Comparison of ENCODE assay signal across 18 cellular contexts in genomic region chr5:176577312-176578176, GRCh38. TPM values are rescaled to one million over a fixed set of nuclear protein-coding genes. Genes with fewer than 3 reads are reported as not detected.
DNase-seq lines count a peak whose midpoint lies in the region; ATAC-seq and TF ChIP-seq lines count a peak whose summit lies in the region.
"Had no signal": no experiment of that assay in that cellular context is flagged by ENCODE, and none has a peak within 500 bp of the region (broad histone marks: within the 10 kb centered on the region; RNA-seq: fewer than 3 reads in every experiment).

No MANE protein-coding gene starts in this region.

- H3K9me3 Mint-ChIP-seq in activated B cell treated with CpG ODN at 0.5 μM for 24 hours (no peaks in the 10 kb centered on the region), memory B cell (no peaks in the 10 kb centered on the region), progenitor cell of endocrine pancreas (ENCODE audit: low read depth) (no peaks in the 10 kb centered on the region)
- H3K9me3 Mint-ChIP-seq in stimulated activated naive B cell treated with anti-CD40 and anti-IgM and Interleukin-4, amounts not matched to agents 10 μg/mL and 1 μg/mL and 100 μg/mL, for 72 hours: no peaks in the 10 kb centered on the region
- H3K9me3 Mint-ChIP-seq: HFFc6, IgD-negative memory B cell had no signal

- H3K36me3 Mint-ChIP-seq in activated B cell treated with CpG ODN at 0.5 μM for 24 hours (ENCODE audit: low read depth) (no peaks in the 10 kb centered on the region), memory B cell (no peaks in the 10 kb centered on the region), progenitor cell of endocrine pancreas (ENCODE audit: insufficient read depth) (no peaks in the 10 kb centered on the region)
- H3K36me3 Mint-ChIP-seq in stimulated activated naive B cell treated with anti-CD40 and anti-IgM and Interleukin-4, amounts not matched to agents 10 μg/mL and 1 μg/mL and 100 μg/mL, for 72 hours: no peaks in the 10 kb centered on the region
- H3K36me3 Mint-ChIP-seq: IgD-negative memory B cell had no signal

- ATAC-seq in activated B cell treated with CpG ODN at 0.5 μM for 24 hours (ENCODE audit: low read depth): peak; percentile 26
- ATAC-seq in memory B cell (ENCODE audit: low read depth): peak; percentile 54
- peak; percentile 62 to 69 for ATAC-seq in stimulated activated naive B cell treated with anti-CD40 and anti-IgM and Interleukin-4, amounts not matched to agents 10 μg/mL and 1 μg/mL and 100 μg/mL, for 72 hours (replicated peaks)

- no peak overlapping the region for H3K27ac Mint-ChIP-seq in activated B cell treated with CpG ODN at 0.5 μM for 24 hours
- H3K27ac Mint-ChIP-seq in memory B cell: no peak overlapping the region
- peak overlapping the region; percentile 81 for H3K27ac Mint-ChIP-seq in stimulated activated naive B cell treated with anti-CD40 and anti-IgM and Interleukin-4, amounts not matched to agents 10 μg/mL and 1 μg/mL and 100 μg/mL, for 72 hours
- H3K27ac Mint-ChIP-seq in progenitor cell of endocrine pancreas: no peak overlapping the region
- H3K27ac Mint-ChIP-seq: HFFc6, IgD-negative memory B cell had no signal

- H3K27me3 Mint-ChIP-seq in activated B cell treated with CpG ODN at 0.5 μM for 24 hours: peaks cover 5% of the 10 kb centered on the region
- H3K27me3 Mint-ChIP-seq in memory B cell: peaks cover 11% of the 10 kb centered on the region
- H3K27me3 Mint-ChIP-seq in stimulated activated naive B cell treated with anti-CD40 and anti-IgM and Interleukin-4, amounts not matched to agents 10 μg/mL and 1 μg/mL and 100 μg/mL, for 72 hours: peaks cover 12 to 19% of the 10 kb centered on the region in 2 donors
- H3K27me3 Mint-ChIP-seq in progenitor cell of endocrine pancreas: peaks cover 13% of the 10 kb centered on the region

- no peak overlapping the region for H3K4me3 Mint-ChIP-seq in activated B cell treated with CpG ODN at 0.5 μM for 24 hours
- H3K4me3 Mint-ChIP-seq in memory B cell: no peak overlapping the region
- peak overlapping the region in 1 of 2 donors; percentile 21 for H3K4me3 Mint-ChIP-seq in stimulated activated naive B cell treated with anti-CD40 and anti-IgM and Interleukin-4, amounts not matched to agents 10 μg/mL and 1 μg/mL and 100 μg/mL, for 72 hours
- H3K4me3 Mint-ChIP-seq in progenitor cell of endocrine pancreas (ENCODE audit: low read depth): no peak overlapping the region
- H3K4me3 Mint-ChIP-seq: HFFc6, IgD-negative memory B cell had no signal

- peak; percentile 6 for DNase-seq in NCI-H2227 (lab: John Stamatoyannopoulos, UW; ENCODE audit: unreplicated experiment)
- DNase-seq in NCI-H2227 treated with DMSO at 0.1 percent for 48 hours (lab: John Stamatoyannopoulos, UW): no peak
- no peak for DNase-seq in activated B cell treated with CpG ODN at 0.5 μM for 24 hours
- no peak for DNase-seq in memory B cell (ENCODE audit: low spot score in 2 of 2)
- DNase-seq in stimulated activated naive B cell treated with anti-CD40 and anti-IgM and Interleukin-4, amounts not matched to agents 10 μg/mL and 1 μg/mL and 100 μg/mL, for 72 hours: no peak
- no peak for DNase-seq in stimulated activated CD4-positive, alpha-beta T cell treated with anti-CD3 and anti-CD28 coated beads, Interleukin-4, amount 100 ng/mL, for 4 hours
- DNase-seq in activated CD4-positive, alpha-beta T cell treated with anti-CD3 and anti-CD28 coated beads, Interleukin-2, amount 50 U/mL, for 48 hours: no peak
- no peak for DNase-seq in progenitor cell of endocrine pancreas (ENCODE audit: low spot score, unreplicated experiment)
- DNase-seq: GF-D8, MV-4-11, NCI-H1930 had no signal

- CTCF ChIA-PET in activated B cell treated with CpG ODN at 0.5 μM for 24 hours (lab: Charles Lee): interaction anchor here (3.0 kb wide), 1 partner anchor 161 kb away, joined by 13 read pairs; the partner anchor contains the start of gene CLTB

- peaks cover 13% of the 10 kb centered on the region for H3K4me1 Mint-ChIP-seq in activated B cell treated with CpG ODN at 0.5 μM for 24 hours
- H3K4me1 Mint-ChIP-seq in memory B cell: peaks cover 18% of the 10 kb centered on the region
- H3K4me1 Mint-ChIP-seq in stimulated activated naive B cell treated with anti-CD40 and anti-IgM and Interleukin-4, amounts not matched to agents 10 μg/mL and 1 μg/mL and 100 μg/mL, for 72 hours: peaks cover 13 to 18% of the 10 kb centered on the region in 2 donors
- H3K4me1 Mint-ChIP-seq in progenitor cell of endocrine pancreas (ENCODE audit: low read depth): peaks cover 1% of the 10 kb centered on the region

- no peak for TF ChIP-seq CTCF in activated B cell treated with CpG ODN at 0.5 μM for 24 hours (IDR thresholded peaks at IDR 0.05)
- no peak for TF ChIP-seq CTCF in progenitor cell of endocrine pancreas (IDR thresholded peaks at IDR 0.05; ENCODE audit: unreplicated experiment)

- POLR2A ChIA-PET in activated B cell treated with CpG ODN at 0.5 μM for 24 hours (lab: Charles Lee): no interaction called here

- intact Hi-C loops in activated B cell treated with CpG ODN at 0.5 μM for 24 hours (cut with micrococcal nuclease): loop anchor here (5.0 kb wide), 1 partner anchor 850 kb away; no protein-coding TSS in a partner anchor

RNA-seq across cellular contexts. Expression of gene CDHR2, which starts 28.4 kb away (rescaled TPM):
- total RNA-seq in activated B cell treated with CpG ODN at 0.5 μM for 24 hours: 0.31 and 0.42 TPM in 2 replicates
- 1.5 and 1.6 TPM in 2 replicates for total RNA-seq in progenitor cell of endocrine pancreas
- total RNA-seq: Daoy, H4, HFFc6, HT1080 had no signal

RNA-seq across cellular contexts. Expression of gene GPRIN1, which starts 32.4 kb away (rescaled TPM):
- total RNA-seq in activated B cell treated with CpG ODN at 0.5 μM for 24 hours (2.8 and 3.2 TPM in 2 replicates), progenitor cell of endocrine pancreas (5.9 TPM in 2 replicates)

RNA-seq across cellular contexts. Expression of gene RNF44, which starts 40.3 kb away (rescaled TPM):
- total RNA-seq in activated B cell treated with CpG ODN at 0.5 μM for 24 hours (78.6 and 96.5 TPM in 2 replicates), progenitor cell of endocrine pancreas (153 and 156 TPM in 2 replicates)

RNA-seq across cellular contexts. Expression of gene SNCB, which starts 52.8 kb away (rescaled TPM):
- total RNA-seq in activated B cell treated with CpG ODN at 0.5 μM for 24 hours: 0.17 TPM in 1 of 2 replicates, not detected in the other
- 0.24 TPM in 1 of 2 replicates, not detected in the other for total RNA-seq in progenitor cell of endocrine pancreas
- total RNA-seq: HFFc6, Peyer's patch, Right ventricle myocardium superior had no signal

RNA-seq across cellular contexts. Expression of gene EIF4E1B, which starts 52.9 kb away (rescaled TPM):
- total RNA-seq in activated B cell treated with CpG ODN at 0.5 μM for 24 hours (not detected in 2 replicates), progenitor cell of endocrine pancreas (not detected in 2 replicates)
- total RNA-seq: Daoy, H4, HFFc6, HT1080, Peyer's patch, Right ventricle myocardium superior had no signal
